ENCODE assay signal across 14 cellular contexts in genomic region chr7:43592321-43592720, GRCh38. TPM values are rescaled to one million over a fixed set of nuclear protein-coding genes. Genes with fewer than 3 reads are reported as not detected.
A peak's percentile ranks its signal among the peaks of the same experiment; 100 is the strongest.
DNase-seq lines count a peak whose midpoint lies in the region; ATAC-seq, FAIRE-seq and TF ChIP-seq lines count a peak whose summit lies in the region.
"Had no signal": no experiment of that assay in that cellular context is flagged by ENCODE, and none has a peak within 500 bp of the region (broad histone marks: within the 10 kb centered on the region; RNA-seq: fewer than 3 reads in every experiment).

No MANE protein-coding gene starts in this region.

- H3K36me3 ChIP-seq in CD4-positive, alpha-beta memory T cell (ENCODE audit: insufficient read depth, low read length): no peaks in the 10 kb centered on the region
- H3K36me3 ChIP-seq in GM12878 (ENCODE audit: control insufficient read depth in 2 of 2, insufficient read depth in 2 of 2, low read length in 1 of 2): peaks cover 2 to 11% of the 10 kb centered on the region in 2 experiments; a peak in 3 of 4 replicates

- RAD21 ChIA-PET in GM12878 (lab: Charles Lee; ENCODE audit: unreplicated experiment): interaction anchor here (1.2 to 12.2 kb wide), 5 partner anchors 10 to 133 kb away, joined by 4 to 280 read pairs (median 6); partner anchors contain the start of gene STK17A

- peak overlapping the region; percentile 58 to 94 (median 91) for H3K27ac Mint-ChIP-seq in CD4-positive, alpha-beta memory T cell
- H3K27ac Mint-ChIP-seq in HFFc6: peak overlapping the region; percentile 64
- H3K27ac Mint-ChIP-seq in naive thymus-derived CD8-positive, alpha-beta T cell: peak overlapping the region; percentile 83 to 96 (median 92)

- DNase-seq in CD4-positive, alpha-beta memory T cell: no peak
- DNase-seq in HFFc6 (no peak), GM12878 (ENCODE audit: low read depth, low spot score) (no peak)
- DNase-seq in naive thymus-derived CD8-positive, alpha-beta T cell: no peak
- no peak for DNase-seq in activated effector memory CD4-positive, alpha-beta T cell treated with Interleukin-2 at 50 U/mL for 16 hours
- DNase-seq: Karpas-422; NCI-H187 treated with DMSO at 0.1 percent for 48 hours; NCI-H69; retina; stimulated activated naive CD4-positive, alpha-beta T cell had no signal

- H3K9me3 Mint-ChIP-seq in CD4-positive, alpha-beta memory T cell: peaks cover 0 to 2% (median 0%) of the 10 kb centered on the region in 8 donors
- no peaks in the 10 kb centered on the region for H3K9me3 Mint-ChIP-seq in HFFc6
- no peaks in the 10 kb centered on the region for H3K9me3 Mint-ChIP-seq in naive thymus-derived CD8-positive, alpha-beta T cell

- peak overlapping the region; percentile 70 for H3K4me2 ChIP-seq in GM12878 (ENCODE audit: control insufficient read depth, insufficient read depth)

- peaks cover 99% of the 10 kb centered on the region for H3K79me2 ChIP-seq in GM12878 (ENCODE audit: control insufficient read depth, insufficient read depth, low read length)

- 80% methylated on average over 2 of the region's 3 CpGs for WGBS in GM12878 (ENCODE audit: insufficient coverage, insufficient replicate concordance, low lambda C conversion rate, missing lambda C conversion rate)

- in situ Hi-C loops in GM12878 (cut with MboI): no loop called here

- peaks cover 92% of the 10 kb centered on the region for H3K4me1 ChIP-seq in CD4-positive, alpha-beta memory T cell (ENCODE audit: insufficient read depth, low read length)
- H3K4me1 ChIP-seq in GM12878 (ENCODE audit: control insufficient read depth, insufficient read depth, low read length): peaks cover 42% of the 10 kb centered on the region
- H3K4me1 ChIP-seq: gastroesophageal sphincter had no signal

- H3K4me1 Mint-ChIP-seq in CD4-positive, alpha-beta memory T cell: peaks cover 64 to 93% (median 77%) of the 10 kb centered on the region in 4 donors
- peaks cover 91% of the 10 kb centered on the region for H3K4me1 Mint-ChIP-seq in HFFc6 (ENCODE audit: low read depth)
- H3K4me1 Mint-ChIP-seq in naive thymus-derived CD8-positive, alpha-beta T cell: peaks cover 42 to 93% (median 83%) of the 10 kb centered on the region in 4 donors

- H3K9me3 ChIP-seq in CD4-positive, alpha-beta memory T cell (ENCODE audit: control insufficient read depth in 1 of 2, low read length in 2 of 2): no peaks in the 10 kb centered on the region
- H3K9me3 ChIP-seq in GM12878 (replicated peaks; ENCODE audit: control insufficient read depth, insufficient read depth, low read length): no peaks in the 10 kb centered on the region; the same call in 2 of the 3 replicates
- H3K9me3 ChIP-seq: gastroesophageal sphincter had no signal

- CTCF ChIA-PET in CD4-positive, alpha-beta memory T cell (lab: Charles Lee; ENCODE audit: partially characterized antibody): interaction anchor here (1.2 to 3.2 kb wide), 2 partner anchors 10 to 108 kb away, joined by 4 to 15 read pairs; partner anchors contain the start of gene STK17A
- CTCF ChIA-PET in GM12878 (lab: Yijun Ruan, JAX): interaction anchor here (1.0 to 12.5 kb wide), 5 partner anchors 10 to 192 kb away, joined by 3 to 183 read pairs (median 20); partner anchors contain the start of gene STK17A

- TF ChIP-seq POLR2A in GM12878 (IDR thresholded peaks at IDR 0.05; ENCODE audit: low read depth, low read length): no peak

- H3K36me3 Mint-ChIP-seq in CD4-positive, alpha-beta memory T cell: peaks cover 12 to 33% of the 10 kb centered on the region in 2 donors
- H3K36me3 Mint-ChIP-seq in HFFc6 (ENCODE audit: low read depth): peaks cover 28% of the 10 kb centered on the region
- peaks cover 0 to 39% (median 7%) of the 10 kb centered on the region in 3 donors for H3K36me3 Mint-ChIP-seq in naive thymus-derived CD8-positive, alpha-beta T cell

- H3K27me3 Mint-ChIP-seq in CD4-positive, alpha-beta memory T cell: no peaks in the 10 kb centered on the region
- peaks cover 3% of the 10 kb centered on the region for H3K27me3 Mint-ChIP-seq in HFFc6 (ENCODE audit: insufficient read depth)
- H3K27me3 Mint-ChIP-seq in naive thymus-derived CD8-positive, alpha-beta T cell: no peaks in the 10 kb centered on the region

- 0 out of 2 replicates have a peak overlapping the region, but pooled peaks have one; percentile 11 for H3K9ac ChIP-seq in GM12878 (ENCODE audit: control insufficient read depth, insufficient read depth, low read length)

- TF ChIP-seq CTCF in HFFc6 (IDR thresholded peaks at IDR 0.05): no peak
- TF ChIP-seq CTCF in GM12878 (IDR thresholded peaks at IDR 0.05 in 2 of 3, conservative IDR thresholded peaks at IDR 0.05 in 1 of 3; ENCODE audit: control insufficient read depth in 2 of 3, extremely low read depth in 1 of 3, insufficient read depth in 1 of 3, low read depth in 3 of 3, low read length in 3 of 3): no peak

- no peak for ATAC-seq in GM12878
- ATAC-seq in naive thymus-derived CD8-positive, alpha-beta T cell: no peak
- ATAC-seq in HG03571 (IDR thresholded peaks at IDR 0.05; ENCODE audit: unreplicated experiment): no peak
- no peak for ATAC-seq in HG02870 (IDR thresholded peaks at IDR 0.05; ENCODE audit: unreplicated experiment)
- ATAC-seq in HG02938 (IDR thresholded peaks at IDR 0.05; ENCODE audit: unreplicated experiment): no peak
- ATAC-seq: gastroesophageal sphincter had no signal

- no peaks in the 10 kb centered on the region for H3K27me3 ChIP-seq in CD4-positive, alpha-beta memory T cell (ENCODE audit: insufficient read depth, low read length)
- no peaks in the 10 kb centered on the region for H3K27me3 ChIP-seq in GM12878 (replicated peaks in 1 of 2; ENCODE audit: control insufficient read depth in 2 of 2, insufficient read depth in 2 of 2, low read length in 1 of 2)
- H3K27me3 ChIP-seq: gastroesophageal sphincter had no signal

- no peak overlapping the region for H3K4me3 ChIP-seq in CD4-positive, alpha-beta memory T cell (ENCODE audit: low read length in 2 of 2)
- peak overlapping the region; percentile 71 for H3K4me3 ChIP-seq in GM12878
- H3K4me3 ChIP-seq: gastroesophageal sphincter had no signal

- no peaks in the 10 kb centered on the region for H4K20me1 ChIP-seq in GM12878 (ENCODE audit: control insufficient read depth, insufficient read depth)

- intact Hi-C loops in CD4-positive, alpha-beta memory T cell (cut with micrococcal nuclease): loop anchor here (1.0 kb wide), 1 partner anchor 9 kb away; the partner anchor contains the start of gene STK17A
- intact Hi-C loops in GM12878 (cut with micrococcal nuclease; ENCODE audit: unreplicated experiment): no loop called here

- FAIRE-seq in GM12878 (lab: Jason Lieb, UNC): no peak

- TF ChIP-seq RAD21 in GM12878 (IDR thresholded peaks at IDR 0.05; ENCODE audit: insufficient read depth, low read depth, low read length): no peak

- H2AFZ ChIP-seq in GM12878 (ENCODE audit: control insufficient read depth, low read depth, low read length): no peak overlapping the region

- H3K4me3 Mint-ChIP-seq in CD4-positive, alpha-beta memory T cell: peak overlapping the region; percentile 57 to 83 (median 76)
- peak overlapping the region; percentile 52; the same call in 1 of the 2 replicates for H3K4me3 Mint-ChIP-seq in HFFc6
- peak overlapping the region; percentile 66 to 92 (median 84) for H3K4me3 Mint-ChIP-seq in naive thymus-derived CD8-positive, alpha-beta T cell

- SMC1A ChIA-PET in GM12878 (lab: Charles Lee; ENCODE audit: uncharacterized antibody, unreplicated experiment): interaction anchor here (0.6 to 9.8 kb wide), 9 partner anchors 9 to 140 kb away, joined by 3 to 163 read pairs (median 5); partner anchors contain the start of genes COA1 and STK17A

- peak overlapping the region; percentile 19 for H3K27ac ChIP-seq in CD4-positive, alpha-beta memory T cell (ENCODE audit: low read depth, low read length)
- peak overlapping the region; percentile 98 for H3K27ac ChIP-seq in GM12878 (ENCODE audit: control insufficient read depth, insufficient read depth)
- H3K27ac ChIP-seq: gastroesophageal sphincter had no signal

- no peak for TF ChIP-seq EP300 in GM12878 (IDR thresholded peaks at IDR 0.05; ENCODE audit: borderline replicate concordance in 1 of 2, control insufficient read depth in 1 of 2, low read depth in 2 of 2, low read length in 2 of 2)

- BruUV-seq in GM12878 (replicated peaks; lab: Mats Ljungman, UMichigan): no TSS peak

- POLR2A ChIA-PET in CD4-positive, alpha-beta memory T cell (lab: Charles Lee; ENCODE audit: partially characterized antibody): interaction anchor here (1.0 to 13.3 kb wide), 5 partner anchors 9 to 52 kb away, joined by 3 to 393 read pairs (median 4); partner anchors contain the start of gene STK17A
- POLR2A ChIA-PET in GM12878 (lab: Charles Lee): interaction anchor here (0.8 to 9.8 kb wide), 3 partner anchors 29 to 149 kb away, joined by 3 to 138 read pairs (median 3); no protein-coding TSS in a partner anchor
- POLR2A ChIA-PET in naive thymus-derived CD8-positive, alpha-beta T cell (lab: Charles Lee): interaction anchor here (0.7 to 11.5 kb wide), 4 partner anchors 10 to 53 kb away, joined by 3 to 373 read pairs (median 3); partner anchors contain the start of gene STK17A

RNA-seq across cellular contexts. Expression of gene STK17A, which starts 9.4 kb away (rescaled TPM):
- 100 to 1,000 TPM; 118 to 119 TPM for total RNA-seq in CD4-positive, alpha-beta memory T cell
- 100 to 1,000 TPM; 139 to 168 TPM for polyA plus RNA-seq in CD4-positive, alpha-beta memory T cell
- total RNA-seq in HFFc6 (2021; fragmentation: NEBNext Ultra II Directional; extraction: Animal tissue kit (Norgen Biotek cat#: 25700)): 10 to 100 TPM; 59.0 to 79.2 (median 62.8) TPM
- 94.4 and 99.8 TPM in 2 replicates for total RNA-seq in GM12878 (2013; cell fraction: nucleolus; rRNA removed)
- 65.9 and 80.7 TPM in 2 replicates for total RNA-seq in GM12878 (2014; rRNA removed)
- 72.3 and 76.6 TPM in 2 replicates for total RNA-seq in GM12878 (2014; rRNA removed; fragmentation: Illumina TruSeq; extraction: Trizol)
- total RNA-seq in GM12878 (2021): 60.9 and 65.6 TPM in 2 replicates
- 51.0 TPM for polyA plus RNA-seq in GM12878 (2011; ENCODE audit: low read depth)
- polyA plus RNA-seq in GM12878 (2011; rRNA removed): 77.4 and 138 TPM in 2 replicates
- polyA plus RNA-seq in GM12878 (2011; cell fraction: cytosol; rRNA removed): 24.4 and 26.9 TPM in 2 replicates
- 39.7 and 43.6 TPM in 2 replicates for polyA plus RNA-seq in GM12878 (2011; cell fraction: nucleus; rRNA removed)
- polyA plus RNA-seq in GM12878 (2012): 60.4 and 72.7 TPM in 2 replicates
- 74.9 and 104 TPM in 2 replicates for polyA plus RNA-seq in GM12878 (2014; fragmentation: Illumina TruSeq; extraction: Trizol)
- 10 to 100 TPM; 18.5 to 27.6 TPM for polyA plus RNA-seq in GM12878 (2014; fragmentation: Nextera tagmentation; extraction: Ambion mirVana)
- polyA plus RNA-seq in GM12878 (2014; rRNA removed): 51.7 and 66.6 TPM in 2 replicates
- polyA plus RNA-seq in GM12878 (2016; fragmentation: Nextera tagmentation; extraction: Ambion mirVana): 10 to 100 TPM; 91.0 to 91.6 TPM
- 21.0 and 30.4 TPM in 2 replicates for polyA minus RNA-seq in GM12878 (2011; rRNA and poly(A)+ RNA removed)
- polyA minus RNA-seq in GM12878 (2011; cell fraction: cytosol; rRNA and poly(A)+ RNA removed): 16.0 and 19.9 TPM in 2 replicates
- polyA minus RNA-seq in GM12878 (2011; cell fraction: nucleus; rRNA and poly(A)+ RNA removed): 20.2 and 32.9 TPM in 2 replicates
- 100 to 1,000 TPM; 203 to 208 TPM for total RNA-seq in naive thymus-derived CD8-positive, alpha-beta T cell
- 100 to 1,000 TPM; 242 to 346 (median 262) TPM for polyA plus RNA-seq in naive thymus-derived CD8-positive, alpha-beta T cell
